Comparison of ENCODE assay signal across 19 cellular contexts in genomic region chr6:66662721-66663120, GRCh38.
DNase-seq lines count a peak whose midpoint lies in the region; TF ChIP-seq lines count a peak whose summit lies in the region.
"Had no signal": no experiment of that assay in that cellular context is flagged by ENCODE, and none has a peak within 500 bp of the region (broad histone marks: within the 10 kb centered on the region; RNA-seq: fewer than 3 reads in every experiment).

No MANE protein-coding gene starts in this region.

- no peaks in the 10 kb centered on the region for H3K4me1 ChIP-seq in H9 (ENCODE audit: insufficient read depth, low read length)
- H3K4me1 ChIP-seq in neuron (ENCODE audit: insufficient read depth, low read length): peaks cover 11% of the 10 kb centered on the region
- H3K4me1 ChIP-seq: SJSA1 had no signal

- H4K20me1 ChIP-seq in H9 (ENCODE audit: control insufficient read depth, insufficient read depth, insufficient read length): no peaks in the 10 kb centered on the region

- no peak overlapping the region for H3T11ph ChIP-seq in H9 (ENCODE audit: low read length)

- H3K4me1 Mint-ChIP-seq in H9: peaks cover 10% of the 10 kb centered on the region in 2 experiments
- H3K4me1 Mint-ChIP-seq: B cell, CD14-positive monocyte, IgD-negative memory B cell had no signal

- H2AK5ac ChIP-seq in H9 (ENCODE audit: insufficient read length, low read length): no peak overlapping the region

- H3K56ac ChIP-seq in H9 (ENCODE audit: insufficient read length, low read depth, low read length): no peak overlapping the region

- H3K27me3 ChIP-seq in H9 (ENCODE audit: insufficient read depth, low read length) (no peaks in the 10 kb centered on the region), neuron (ENCODE audit: insufficient read depth, low read length) (no peaks in the 10 kb centered on the region)
- H3K27me3 ChIP-seq: SJSA1 had no signal

- no peak overlapping the region for H2BK20ac ChIP-seq in H9 (ENCODE audit: low read depth, low read length, poor library complexity, severe bottlenecking)

- H3K9me3 Mint-ChIP-seq in H9: no peaks in the 10 kb centered on the region

- H3K9ac ChIP-seq in H9 (ENCODE audit: extremely low read depth, insufficient read length, low read length): no peak overlapping the region

- no peak overlapping the region for H2BK120ac ChIP-seq in H9 (ENCODE audit: low read depth, low read length, poor library complexity, severe bottlenecking)

- H3K79me1 ChIP-seq in H9 (ENCODE audit: insufficient read depth, low read depth, low read length, poor library complexity, severe bottlenecking): no peaks in the 10 kb centered on the region

- no peaks in the 10 kb centered on the region for H3K27me3 Mint-ChIP-seq in H9 (ENCODE audit: low read depth)
- H3K27me3 Mint-ChIP-seq: B cell, IgD-negative memory B cell had no signal

- TF ChIP-seq CTCF in H9 (conservative IDR thresholded peaks at IDR 0.05): no peak

- H3K14ac ChIP-seq in H9 (ENCODE audit: insufficient read depth, low read length): no peak overlapping the region

- H3K23ac ChIP-seq in H9 (ENCODE audit: insufficient read length, low read depth, low read length): no peak overlapping the region

- no peak overlapping the region for H2BK15ac ChIP-seq in H9 (ENCODE audit: low read depth, low read length)

- H2AFZ ChIP-seq in H9 (ENCODE audit: low read length): no peak overlapping the region
- H2AFZ ChIP-seq in neuron (ENCODE audit: low read depth, low read length): no peak overlapping the region

- no peak overlapping the region for H2BK5ac ChIP-seq in H9 (ENCODE audit: insufficient read length, low read length)

- no peak overlapping the region for H3K4ac ChIP-seq in H9 (ENCODE audit: low read depth, low read length)

- no peaks in the 10 kb centered on the region for H3K23me2 ChIP-seq in H9 (ENCODE audit: insufficient read length, low read depth, low read length, poor library complexity, severe bottlenecking)

- H3K9me3 ChIP-seq in H9 (ENCODE audit: control insufficient read depth, low read depth, low read length) (no peaks in the 10 kb centered on the region), neuron (ENCODE audit: low read length) (no peaks in the 10 kb centered on the region)
- H3K9me3 ChIP-seq: SJSA1 had no signal

- no peak overlapping the region for H3K18ac ChIP-seq in H9 (ENCODE audit: insufficient read length, low read depth, low read length)

- H3K4me3 Mint-ChIP-seq in H9: peak overlapping the region in 1 of 2 experiments; percentile 3; a peak in 1 of 5 replicates
- H3K4me3 Mint-ChIP-seq: B cell, CD14-positive monocyte, IgD-negative memory B cell had no signal

- no peaks in the 10 kb centered on the region for H3K79me2 ChIP-seq in H9 (ENCODE audit: insufficient read depth, low read length)

- H4K91ac ChIP-seq in H9 (ENCODE audit: insufficient read length, low read depth, low read length): no peak overlapping the region

- H4K5ac ChIP-seq in H9 (ENCODE audit: insufficient read length, low read depth, low read length): no peak overlapping the region

- no peak overlapping the region for H2BK12ac ChIP-seq in H9 (ENCODE audit: insufficient read length, low read depth, low read length)

- no peak overlapping the region for H3K4me2 ChIP-seq in H9 (ENCODE audit: insufficient read depth, insufficient read length, low read length)

- DNase-seq in H9 (no peak), astrocyte of the hippocampus (ENCODE audit: low read depth, low spot score) (peak; percentile 1), iPS-NIHi11 (ENCODE audit: low spot score) (peak; percentile 21), NCI-H774 (lab: John Stamatoyannopoulos, UW) (no peak), HK-2 (ENCODE audit: unreplicated experiment) (no peak), NCI-H510A treated with DMSO at 0.1 percent for 48 hours (lab: John Stamatoyannopoulos, UW) (no peak)
- DNase-seq in stimulated activated CD4-positive, alpha-beta T cell treated with anti-CD3 and anti-CD28 coated beads, Interleukin-4, amount 100 ng/mL, for 1 hour: no peak
- DNase-seq: EL, GF-D8, GOT3, NCI-H1694, NCI-H2171, NCI-H345, NCI-H524 treated with DMSO at 0.1 percent for 48 hours had no signal

- H3K36me3 Mint-ChIP-seq in H9 (ENCODE audit: insufficient read depth in 1 of 3, low read depth in 3 of 3): no peaks in the 10 kb centered on the region
- H3K36me3 Mint-ChIP-seq: CD14-positive monocyte, IgD-negative memory B cell had no signal

- H3K4me3 ChIP-seq in neuron (ENCODE audit: low read length): peak overlapping the region; percentile 21
- H3K4me3 ChIP-seq: SJSA1 had no signal

- H3K27ac Mint-ChIP-seq in H9: peak overlapping the region in 2 of 3 experiments; percentile 92 to 97; a peak in 4 of 7 replicates
- H3K27ac Mint-ChIP-seq: B cell, CD14-positive monocyte, IgD-negative memory B cell had no signal

- WGBS in H9 (ENCODE audit: extremely low coverage, insufficient read length, low lambda C conversion rate): no CpG with 5 or more reads among the region's 4 CpGs

- H4K8ac ChIP-seq in H9 (replicated peaks; ENCODE audit: insufficient read length, low read depth, low read length): no peak overlapping the region

- H3K27ac ChIP-seq in H9 (ENCODE audit: insufficient read length, low read depth, low read length): no peak overlapping the region
- H3K27ac ChIP-seq: SJSA1 had no signal

- H3K36me3 ChIP-seq in neuron (ENCODE audit: insufficient read depth, low read length): no peaks in the 10 kb centered on the region
- H3K36me3 ChIP-seq: SJSA1 had no signal

Comparison
In these comparisons a context has a peak if more than half of its experiments do, and no peak if none do; other contexts are left out.
1. DNase-seq: peak in astrocyte of the hippocampus (single experiment) and iPS-NIHi11 (single experiment); none in H9 (single experiment), stimulated activated CD4-positive, alpha-beta T cell treated with anti-CD3 and anti-CD28 coated beads, Interleukin-4, amount 100 ng/mL, for 1 hour (single experiment), NCI-H774 (single experiment), HK-2 (single experiment) and NCI-H510A treated with DMSO at 0.1 percent for 48 hours (single experiment).